8 cellular contexts compared by ENCODE assay signal in genomic region chr19:14440049-14440448, GRCh38. TPM values are rescaled to one million over a fixed set of nuclear protein-coding genes. Genes with fewer than 3 reads are reported as not detected.
DNase-seq lines count a peak whose midpoint lies in the region; ATAC-seq, FAIRE-seq and TF ChIP-seq lines count a peak whose summit lies in the region.

No MANE protein-coding gene starts in this region.

- H3K36me3 Mint-ChIP-seq in HFFc6 (ENCODE audit: low read depth) = peaks cover 20% of the 10 kb centered on the region

- peaks cover 2% of the 10 kb centered on the region; the same call in 1 of the 2 replicates for H4K20me1 ChIP-seq in HepG2 (ENCODE audit: insufficient read depth, low read length)

- CTCF ChIA-PET in HepG2 (lab: Yijun Ruan, JAX; ENCODE audit: low intra/inter-chr PET ratio, low total read pairs) = no interaction called here

- peak overlapping the region; percentile 9; the same call in 1 of the 2 replicates for H3K27ac Mint-ChIP-seq in HFFc6

- H3K36me3 ChIP-seq in GM06990 (ENCODE audit: control insufficient read depth, insufficient read depth, low read length) = peaks cover 26% of the 10 kb centered on the region
- H3K36me3 ChIP-seq in HepG2 (replicated peaks in 1 of 2; ENCODE audit: control insufficient read depth in 1 of 2, insufficient read depth in 2 of 2, low read length in 2 of 2) = peaks cover 14 to 28% of the 10 kb centered on the region in 2 experiments
- H3K36me3 ChIP-seq in MG63 = peaks cover 49% of the 10 kb centered on the region

- no TSS peak for BruUV-seq in HepG2 (replicated peaks; lab: Mats Ljungman, UMichigan)

- in situ Hi-C loops in HepG2 (cut with HindIII; ENCODE audit: extremely low pct_ligation_motif_present, low pct_unique_long_range_greater_than_20kb) = no loop called here

- no peak for TF ChIP-seq EP300 in HepG2 (IDR thresholded peaks at IDR 0.05; ENCODE audit: low read depth in 2 of 2, low read length in 2 of 2)
- no peak for TF ChIP-seq EP300 in HepG2 (CRISPR knock-in tag; IDR thresholded peaks at IDR 0.05; ENCODE audit: borderline replicate concordance)

- no peak overlapping the region for H2AFZ ChIP-seq in HepG2 (ENCODE audit: low read length)

- H3K27ac ChIP-seq in HepG2 (ENCODE audit: extremely low read length, insufficient read depth, low read length) = no peak overlapping the region

- H3K4me3 Mint-ChIP-seq in HFFc6 = no peak overlapping the region; the same call in 1 of the 2 replicates

- peaks cover 20% of the 10 kb centered on the region for H3K4me1 ChIP-seq in HepG2 (ENCODE audit: insufficient read depth, low read length)

- H3K4me1 Mint-ChIP-seq in HFFc6 (ENCODE audit: low read depth) = peaks cover 19% of the 10 kb centered on the region

- H3K4me3 ChIP-seq in GM06990 (replicated peaks; ENCODE audit: low read depth, low read length) = peak overlapping the region; percentile 74
- H3K4me3 ChIP-seq in HepG2 (replicated peaks in 1 of 3; ENCODE audit: insufficient read depth in 1 of 3, low read depth in 2 of 3, low read length in 3 of 3) = no peak overlapping the region
- no peak overlapping the region for H3K4me3 ChIP-seq in MG63

- POLR2A ChIA-PET in HepG2 (lab: Yijun Ruan, JAX) = no interaction called here

- no peak overlapping the region for H3K9ac ChIP-seq in HepG2 (ENCODE audit: insufficient read depth, low read depth, low read length)

- 76% methylated on average over 9 of the region's 9 CpGs for WGBS in HepG2 (ENCODE audit: low lambda C conversion rate)

- H3K9me3 ChIP-seq in HepG2 (ENCODE audit: low read length) (no peaks in the 10 kb centered on the region), MG63 (no peaks in the 10 kb centered on the region)

- H3K27me3 ChIP-seq in GM06990 (replicated peaks; ENCODE audit: control insufficient read depth, insufficient read depth, low read length) (no peaks in the 10 kb centered on the region), HepG2 (ENCODE audit: control insufficient read depth in 1 of 2, insufficient read depth in 2 of 2, low read length in 2 of 2) (no peaks in the 10 kb centered on the region), MG63 (no peaks in the 10 kb centered on the region)

- intact Hi-C loops in HepG2 (cut with micrococcal nuclease; ENCODE audit: unreplicated experiment) = no loop called here

- TF ChIP-seq RAD21 in HepG2 (CRISPR knock-in tag; IDR thresholded peaks at IDR 0.05) = no peak

- FAIRE-seq in HepG2 (lab: Jason Lieb, UNC) = no peak

- DNase-seq in GM06990 (ENCODE audit: extremely low read depth, insufficient read length) (peak; percentile 79), HFFc6 (no peak), OCI-M2 (lab: John Stamatoyannopoulos, UW; ENCODE audit: unreplicated experiment) (peak; percentile 83), HepG2 (ENCODE audit: low spot score) (no peak), MG63 (no peak), NCI-H146 (lab: John Stamatoyannopoulos, UW) (no peak)
- peak; percentile 72 for DNase-seq in activated gamma-delta T cell treated with anti-CD3 and anti-CD28 coated beads, Interleukin-2, amount 50 U/mL, for 16 hours (ENCODE audit: low read depth)
- DNase-seq in stimulated activated CD8-positive, alpha-beta memory T cell treated with anti-CD3 and anti-CD28 coated beads, Interleukin-15, amount 100 ng/mL, for 4 hours (ENCODE audit: low read depth in 2 of 2) = peak; percentile 54 to 58

- no peak for TF ChIP-seq POLR2A in HepG2 (IDR thresholded peaks at IDR 0.05; ENCODE audit: insufficient read depth in 1 of 2, low read depth in 2 of 2, low read length in 2 of 2)

- no peaks in the 10 kb centered on the region for H3K9me3 Mint-ChIP-seq in HFFc6

- TF ChIP-seq CTCF in GM06990 (IDR thresholded peaks at IDR 0.05; ENCODE audit: insufficient read depth, low read length, poor library complexity, severe bottlenecking) (no peak), HFFc6 (IDR thresholded peaks at IDR 0.05) (no peak), HepG2 (CRISPR knock-in tag; IDR thresholded peaks at IDR 0.05) (no peak)

- peaks cover 2% of the 10 kb centered on the region; the same call in 1 of the 2 replicates for H3K27me3 Mint-ChIP-seq in HFFc6 (ENCODE audit: insufficient read depth)

- H3K79me2 ChIP-seq in HepG2 (ENCODE audit: insufficient read depth, low read length) = peaks cover 7% of the 10 kb centered on the region

- ATAC-seq in HepG2 = no peak

- no peak overlapping the region for H3K4me2 ChIP-seq in HepG2 (ENCODE audit: low read depth, low read length)

RNA-seq across cellular contexts. Expression of gene PKN1, which starts 6.9 kb away (rescaled TPM):
- total RNA-seq in HFFc6 (2021; fragmentation: NEBNext Ultra II Directional; extraction: Animal tissue kit (Norgen Biotek cat#: 25700)) = 100 to 1,000 TPM; 132 to 173 (median 149) TPM
- 46.5 and 54.5 TPM in 2 replicates for total RNA-seq in HepG2 (2016; rRNA removed; fragmentation: Illumina TruSeq; extraction: Trizol)
- total RNA-seq in HepG2 (2016; cell fraction: cytosol; rRNA removed; fragmentation: Illumina TruSeq; extraction: Trizol; ENCODE audit: low read depth) = 74.4 and 78.2 TPM in 2 replicates
- total RNA-seq in HepG2 (2016; cell fraction: insoluble cytoplasmic fraction; rRNA removed; fragmentation: Illumina TruSeq; extraction: Trizol) = 36.1 and 53.0 TPM in 2 replicates
- 120 and 131 TPM in 2 replicates for total RNA-seq in HepG2 (2016; cell fraction: membrane; rRNA removed; fragmentation: Illumina TruSeq; extraction: Trizol)
- 29.1 and 29.6 TPM in 2 replicates for total RNA-seq in HepG2 (2016; cell fraction: nucleus; rRNA removed; fragmentation: Illumina TruSeq; extraction: Trizol)
- polyA plus RNA-seq in HepG2 (2011; rRNA removed) = 45.7 and 48.2 TPM in 2 replicates
- 48.8 and 73.1 TPM in 2 replicates for polyA plus RNA-seq in HepG2 (2011; cell fraction: cytosol; rRNA removed)
- polyA plus RNA-seq in HepG2 (2011; cell fraction: nucleus; rRNA removed) = 78.9 and 92.6 TPM in 2 replicates
- polyA plus RNA-seq in HepG2 (2012) = 40.5 and 49.8 TPM in 2 replicates
- polyA plus RNA-seq in HepG2 (2016; cell fraction: cytosol; fragmentation: Illumina TruSeq; extraction: Trizol; ENCODE audit: low read depth) = 89.7 and 95.6 TPM in 2 replicates
- polyA plus RNA-seq in HepG2 (2016; cell fraction: insoluble cytoplasmic fraction; fragmentation: Illumina TruSeq; extraction: Trizol; ENCODE audit: low read depth) = 45.9 and 57.2 TPM in 2 replicates
- 121 and 146 TPM in 2 replicates for polyA plus RNA-seq in HepG2 (2016; cell fraction: membrane; fragmentation: Illumina TruSeq; extraction: Trizol; ENCODE audit: low read depth)
- polyA plus RNA-seq in HepG2 (2016; cell fraction: nucleus; fragmentation: Illumina TruSeq; extraction: Trizol; ENCODE audit: insufficient read depth, low read depth) = 61.0 and 63.7 TPM in 2 replicates
- polyA minus RNA-seq in HepG2 (2011; rRNA and poly(A)+ RNA removed; ENCODE audit: low replicate concordance) = 114 and 142 TPM in 2 replicates
- polyA minus RNA-seq in HepG2 (2011; cell fraction: cytosol; rRNA and poly(A)+ RNA removed) = 48.8 and 53.1 TPM in 2 replicates
- polyA minus RNA-seq in HepG2 (2011; cell fraction: nucleus; rRNA and poly(A)+ RNA removed) = 13.8 and 17.4 TPM in 2 replicates
- total RNA-seq in MG63 (2014; rRNA removed; shearing (Covaris generic); ENCODE audit: low replicate concordance) = 105 and 128 TPM in 2 replicates

RNA-seq across cellular contexts. Expression of gene DDX39A, which starts 20.9 kb away (rescaled TPM):
- 10 to 100 TPM; 52.5 to 82.7 (median 78.0) TPM for total RNA-seq in HFFc6 (2021; fragmentation: NEBNext Ultra II Directional; extraction: Animal tissue kit (Norgen Biotek cat#: 25700))
- total RNA-seq in HepG2 (2016; rRNA removed; fragmentation: Illumina TruSeq; extraction: Trizol) = 90.4 and 98.1 TPM in 2 replicates
- total RNA-seq in HepG2 (2016; cell fraction: cytosol; rRNA removed; fragmentation: Illumina TruSeq; extraction: Trizol; ENCODE audit: low read depth) = 41.5 and 49.2 TPM in 2 replicates
- total RNA-seq in HepG2 (2016; cell fraction: insoluble cytoplasmic fraction; rRNA removed; fragmentation: Illumina TruSeq; extraction: Trizol) = 93.0 and 97.0 TPM in 2 replicates
- 38.7 and 40.2 TPM in 2 replicates for total RNA-seq in HepG2 (2016; cell fraction: membrane; rRNA removed; fragmentation: Illumina TruSeq; extraction: Trizol)
- total RNA-seq in HepG2 (2016; cell fraction: nucleus; rRNA removed; fragmentation: Illumina TruSeq; extraction: Trizol) = 72.8 and 77.3 TPM in 2 replicates
- polyA plus RNA-seq in HepG2 (2011; rRNA removed) = 34.6 and 37.1 TPM in 2 replicates
- polyA plus RNA-seq in HepG2 (2011; cell fraction: cytosol; rRNA removed) = 16.5 and 25.4 TPM in 2 replicates
- 252 and 355 TPM in 2 replicates for polyA plus RNA-seq in HepG2 (2011; cell fraction: nucleus; rRNA removed)
- 27.4 and 34.2 TPM in 2 replicates for polyA plus RNA-seq in HepG2 (2012)
- 31.0 and 31.5 TPM in 2 replicates for polyA plus RNA-seq in HepG2 (2016; cell fraction: cytosol; fragmentation: Illumina TruSeq; extraction: Trizol; ENCODE audit: low read depth)
- polyA plus RNA-seq in HepG2 (2016; cell fraction: insoluble cytoplasmic fraction; fragmentation: Illumina TruSeq; extraction: Trizol; ENCODE audit: low read depth) = 92.8 and 92.9 TPM in 2 replicates
- polyA plus RNA-seq in HepG2 (2016; cell fraction: membrane; fragmentation: Illumina TruSeq; extraction: Trizol; ENCODE audit: low read depth) = 27.7 and 29.4 TPM in 2 replicates
- 163 and 168 TPM in 2 replicates for polyA plus RNA-seq in HepG2 (2016; cell fraction: nucleus; fragmentation: Illumina TruSeq; extraction: Trizol; ENCODE audit: insufficient read depth, low read depth)
- 45.0 and 198 TPM in 2 replicates for polyA minus RNA-seq in HepG2 (2011; rRNA and poly(A)+ RNA removed; ENCODE audit: low replicate concordance)
- 8.9 and 15.4 TPM in 2 replicates for polyA minus RNA-seq in HepG2 (2011; cell fraction: cytosol; rRNA and poly(A)+ RNA removed)
- polyA minus RNA-seq in HepG2 (2011; cell fraction: nucleus; rRNA and poly(A)+ RNA removed) = 33.9 and 40.9 TPM in 2 replicates
- total RNA-seq in MG63 (2014; rRNA removed; shearing (Covaris generic); ENCODE audit: low replicate concordance) = 227 and 342 TPM in 2 replicates

RNA-seq across cellular contexts. Expression of gene PTGER1, which starts 35.1 kb away (rescaled TPM):
- total RNA-seq in HFFc6 (2021; fragmentation: NEBNext Ultra II Directional; extraction: Animal tissue kit (Norgen Biotek cat#: 25700)) = 1 to 10 TPM in 2 of 6 experiments, under 1 TPM in 4; 0.41 to 4.1 (median 0.62) TPM
- not detected in 2 replicates for total RNA-seq in HepG2 (2016; rRNA removed; fragmentation: Illumina TruSeq; extraction: Trizol)
- total RNA-seq in HepG2 (2016; cell fraction: cytosol; rRNA removed; fragmentation: Illumina TruSeq; extraction: Trizol; ENCODE audit: low read depth) = 0.18 TPM in 1 of 2 replicates, not detected in the other
- not detected in 2 replicates for total RNA-seq in HepG2 (2016; cell fraction: insoluble cytoplasmic fraction; rRNA removed; fragmentation: Illumina TruSeq; extraction: Trizol)
- total RNA-seq in HepG2 (2016; cell fraction: membrane; rRNA removed; fragmentation: Illumina TruSeq; extraction: Trizol) = 0.14 and 0.15 TPM in 2 replicates
- not detected in 2 replicates for total RNA-seq in HepG2 (2016; cell fraction: nucleus; rRNA removed; fragmentation: Illumina TruSeq; extraction: Trizol)
- polyA plus RNA-seq in HepG2 (2011; rRNA removed) = 0.13 and 0.24 TPM in 2 replicates
- polyA plus RNA-seq in HepG2 (2011; cell fraction: cytosol; rRNA removed) = 0.14 and 0.27 TPM in 2 replicates
- 0.14 and 0.21 TPM in 2 replicates for polyA plus RNA-seq in HepG2 (2011; cell fraction: nucleus; rRNA removed)
- not detected in 2 replicates for polyA plus RNA-seq in HepG2 (2012)
- polyA plus RNA-seq in HepG2 (2016; cell fraction: cytosol; fragmentation: Illumina TruSeq; extraction: Trizol; ENCODE audit: low read depth) = 0.09 TPM in 1 of 2 replicates, not detected in the other
- polyA plus RNA-seq in HepG2 (2016; cell fraction: insoluble cytoplasmic fraction; fragmentation: Illumina TruSeq; extraction: Trizol; ENCODE audit: low read depth) = not detected in 2 replicates
- not detected in 2 replicates for polyA plus RNA-seq in HepG2 (2016; cell fraction: membrane; fragmentation: Illumina TruSeq; extraction: Trizol; ENCODE audit: low read depth)
- 0.44 TPM in 1 of 2 replicates, not detected in the other for polyA plus RNA-seq in HepG2 (2016; cell fraction: nucleus; fragmentation: Illumina TruSeq; extraction: Trizol; ENCODE audit: insufficient read depth, low read depth)
- polyA minus RNA-seq in HepG2 (2011; rRNA and poly(A)+ RNA removed; ENCODE audit: low replicate concordance) = 0.24 TPM in 1 of 2 replicates, not detected in the other
- polyA minus RNA-seq in HepG2 (2011; cell fraction: cytosol; rRNA and poly(A)+ RNA removed) = not detected in 2 replicates
- not detected in 2 replicates for polyA minus RNA-seq in HepG2 (2011; cell fraction: nucleus; rRNA and poly(A)+ RNA removed)
- not detected in 2 replicates for total RNA-seq in MG63 (2014; rRNA removed; shearing (Covaris generic); ENCODE audit: low replicate concordance)

RNA-seq across cellular contexts. Expression of gene GIPC1, which starts 55.9 kb away (rescaled TPM):
- total RNA-seq in HFFc6 (2021; fragmentation: NEBNext Ultra II Directional; extraction: Animal tissue kit (Norgen Biotek cat#: 25700)) = 100 to 1,000 TPM; 169 to 204 (median 181) TPM
- 44.3 and 48.1 TPM in 2 replicates for total RNA-seq in HepG2 (2016; rRNA removed; fragmentation: Illumina TruSeq; extraction: Trizol)
- total RNA-seq in HepG2 (2016; cell fraction: cytosol; rRNA removed; fragmentation: Illumina TruSeq; extraction: Trizol; ENCODE audit: low read depth) = 24.7 and 30.5 TPM in 2 replicates
- total RNA-seq in HepG2 (2016; cell fraction: insoluble cytoplasmic fraction; rRNA removed; fragmentation: Illumina TruSeq; extraction: Trizol) = 46.7 and 53.0 TPM in 2 replicates
- 34.5 and 47.8 TPM in 2 replicates for total RNA-seq in HepG2 (2016; cell fraction: membrane; rRNA removed; fragmentation: Illumina TruSeq; extraction: Trizol)
- 19.0 and 25.5 TPM in 2 replicates for total RNA-seq in HepG2 (2016; cell fraction: nucleus; rRNA removed; fragmentation: Illumina TruSeq; extraction: Trizol)
- 27.1 and 32.8 TPM in 2 replicates for polyA plus RNA-seq in HepG2 (2011; rRNA removed)
- polyA plus RNA-seq in HepG2 (2011; cell fraction: cytosol; rRNA removed) = 26.8 and 37.9 TPM in 2 replicates
- polyA plus RNA-seq in HepG2 (2011; cell fraction: nucleus; rRNA removed) = 27.4 and 33.0 TPM in 2 replicates
- 13.4 and 20.7 TPM in 2 replicates for polyA plus RNA-seq in HepG2 (2012)
- 24.6 and 33.2 TPM in 2 replicates for polyA plus RNA-seq in HepG2 (2016; cell fraction: cytosol; fragmentation: Illumina TruSeq; extraction: Trizol; ENCODE audit: low read depth)
- polyA plus RNA-seq in HepG2 (2016; cell fraction: insoluble cytoplasmic fraction; fragmentation: Illumina TruSeq; extraction: Trizol; ENCODE audit: low read depth) = 49.5 and 56.2 TPM in 2 replicates
- polyA plus RNA-seq in HepG2 (2016; cell fraction: membrane; fragmentation: Illumina TruSeq; extraction: Trizol; ENCODE audit: low read depth) = 38.6 and 41.5 TPM in 2 replicates
- 48.3 and 51.4 TPM in 2 replicates for polyA plus RNA-seq in HepG2 (2016; cell fraction: nucleus; fragmentation: Illumina TruSeq; extraction: Trizol; ENCODE audit: insufficient read depth, low read depth)
- 30.0 and 63.8 TPM in 2 replicates for polyA minus RNA-seq in HepG2 (2011; rRNA and poly(A)+ RNA removed; ENCODE audit: low replicate concordance)
- 17.9 and 20.6 TPM in 2 replicates for polyA minus RNA-seq in HepG2 (2011; cell fraction: cytosol; rRNA and poly(A)+ RNA removed)
- polyA minus RNA-seq in HepG2 (2011; cell fraction: nucleus; rRNA and poly(A)+ RNA removed) = 9.7 and 11.3 TPM in 2 replicates
- 111 and 196 TPM in 2 replicates for total RNA-seq in MG63 (2014; rRNA removed; shearing (Covaris generic); ENCODE audit: low replicate concordance)

RNA-seq across cellular contexts. Expression of gene ADGRE5, which starts 58.8 kb away (rescaled TPM):
- 10 to 100 TPM; 79.7 to 91.9 (median 85.4) TPM for total RNA-seq in HFFc6 (2021; fragmentation: NEBNext Ultra II Directional; extraction: Animal tissue kit (Norgen Biotek cat#: 25700))
- 1.3 and 2.0 TPM in 2 replicates for total RNA-seq in HepG2 (2016; rRNA removed; fragmentation: Illumina TruSeq; extraction: Trizol)
- total RNA-seq in HepG2 (2016; cell fraction: cytosol; rRNA removed; fragmentation: Illumina TruSeq; extraction: Trizol; ENCODE audit: low read depth) = 0.40 and 0.44 TPM in 2 replicates
- 0.91 and 2.6 TPM in 2 replicates for total RNA-seq in HepG2 (2016; cell fraction: insoluble cytoplasmic fraction; rRNA removed; fragmentation: Illumina TruSeq; extraction: Trizol)
- 0.79 and 1.5 TPM in 2 replicates for total RNA-seq in HepG2 (2016; cell fraction: membrane; rRNA removed; fragmentation: Illumina TruSeq; extraction: Trizol)
- 3.3 and 3.7 TPM in 2 replicates for total RNA-seq in HepG2 (2016; cell fraction: nucleus; rRNA removed; fragmentation: Illumina TruSeq; extraction: Trizol)
- polyA plus RNA-seq in HepG2 (2011; rRNA removed) = 1.8 and 2.5 TPM in 2 replicates
- polyA plus RNA-seq in HepG2 (2011; cell fraction: cytosol; rRNA removed) = 1.4 and 1.8 TPM in 2 replicates
- polyA plus RNA-seq in HepG2 (2011; cell fraction: nucleus; rRNA removed) = 3.9 and 4.1 TPM in 2 replicates
- polyA plus RNA-seq in HepG2 (2012) = 1.7 and 2.4 TPM in 2 replicates
- polyA plus RNA-seq in HepG2 (2016; cell fraction: cytosol; fragmentation: Illumina TruSeq; extraction: Trizol; ENCODE audit: low read depth) = 0.36 and 0.60 TPM in 2 replicates
- polyA plus RNA-seq in HepG2 (2016; cell fraction: insoluble cytoplasmic fraction; fragmentation: Illumina TruSeq; extraction: Trizol; ENCODE audit: low read depth) = 0.71 and 0.82 TPM in 2 replicates
- polyA plus RNA-seq in HepG2 (2016; cell fraction: membrane; fragmentation: Illumina TruSeq; extraction: Trizol; ENCODE audit: low read depth) = 0.50 and 0.76 TPM in 2 replicates
- 3.5 and 7.3 TPM in 2 replicates for polyA plus RNA-seq in HepG2 (2016; cell fraction: nucleus; fragmentation: Illumina TruSeq; extraction: Trizol; ENCODE audit: insufficient read depth, low read depth)
- 4.6 and 72.7 TPM in 2 replicates for polyA minus RNA-seq in HepG2 (2011; rRNA and poly(A)+ RNA removed; ENCODE audit: low replicate concordance)
- 1.7 and 2.8 TPM in 2 replicates for polyA minus RNA-seq in HepG2 (2011; cell fraction: cytosol; rRNA and poly(A)+ RNA removed)
- 1.6 and 1.8 TPM in 2 replicates for polyA minus RNA-seq in HepG2 (2011; cell fraction: nucleus; rRNA and poly(A)+ RNA removed)
- 37.5 and 56.7 TPM in 2 replicates for total RNA-seq in MG63 (2014; rRNA removed; shearing (Covaris generic); ENCODE audit: low replicate concordance)

Comparison
In these comparisons a context has a peak if more than half of its experiments do, and no peak if none do; other contexts are left out.
1. DNase-seq: peak in GM06990 (single experiment), OCI-M2 (single experiment), activated gamma-delta T cell treated with anti-CD3 and anti-CD28 coated beads, Interleukin-2, amount 50 U/mL, for 16 hours (single experiment) and stimulated activated CD8-positive, alpha-beta memory T cell treated with anti-CD3 and anti-CD28 coated beads, Interleukin-15, amount 100 ng/mL, for 4 hours (2 of 2); none in HFFc6 (single experiment), HepG2 (single experiment), MG63 (single experiment) and NCI-H146 (single experiment).